26 cellular contexts compared by ENCODE assay signal in the genomic region with DNA sequence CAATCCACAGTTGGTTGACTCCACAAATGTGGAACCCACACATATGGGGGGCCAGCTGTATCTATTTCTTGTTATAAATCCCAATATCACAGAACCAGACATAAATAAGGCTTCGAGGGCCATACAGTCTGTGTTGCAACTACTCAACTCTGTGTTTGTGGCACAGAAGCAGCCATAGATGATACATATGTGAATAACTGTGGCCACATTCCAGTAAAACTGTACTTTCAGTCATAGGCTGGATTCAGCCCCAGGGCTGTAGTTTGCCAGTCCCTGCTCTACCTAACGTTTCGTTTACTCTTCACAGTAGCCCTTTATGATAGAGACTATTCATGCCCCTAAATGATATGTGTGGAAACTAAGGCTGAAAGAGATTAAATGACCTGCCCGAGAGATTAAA. TPM values are rescaled to one million over a fixed set of nuclear protein-coding genes. Genes with fewer than 3 reads are reported as not detected.
"Had no signal": no experiment of that assay in that cellular context is flagged by ENCODE, and none has a peak within 500 bp of the region (broad histone marks: within the 10 kb centered on the region; RNA-seq: fewer than 3 reads in every experiment).

No MANE protein-coding gene starts in this region.

- H3K4me1 Mint-ChIP-seq: activated B cell treated with CpG ODN at 0.5 μM for 24 hours had no signal

- H3K27ac Mint-ChIP-seq: activated B cell treated with CpG ODN at 0.5 μM for 24 hours; activated CD4-positive, alpha-beta T cell treated with anti-CD3 and anti-CD28 coated beads for 36 hours; activated naive CD4-positive, alpha-beta T cell treated with anti-CD3 and anti-CD28 coated beads for 36 hours; activated naive CD8-positive, alpha-beta T cell treated with anti-CD3 and anti-CD28 coated beads, Interleukin-2, amount 10 ng/mL, durations not matched to agents 7 days and 5 days; activated T-cell treated with anti-CD3 and anti-CD28 coated beads, Interleukin-2, amount 50 U/mL, for 72 hours; dendritic cell treated with granulocyte-macrophage colony-stimulating factor and Interleukin-4, amounts not matched to agents 40 ng/mL and 50 ng/mL, for 4 days; naive thymus-derived CD4-positive, alpha-beta T cell; progenitor cell of endocrine pancreas had no signal

- H3K27ac ChIP-seq: cardiac muscle cell, heart right ventricle, lower lobe of right lung, upper lobe of right lung had no signal

- H3K9me3 Mint-ChIP-seq: activated naive CD8-positive, alpha-beta T cell treated with anti-CD3 and anti-CD28 coated beads, Interleukin-2, amount 10 ng/mL, durations not matched to agents 7 days and 5 days; activated T-cell treated with anti-CD3 and anti-CD28 coated beads, Interleukin-2, amount 50 U/mL, for 72 hours had no signal

- H3K27me3 ChIP-seq: cardiac muscle cell, esophagus squamous epithelium, upper lobe of right lung had no signal

- FAIRE-seq: endometrium, kidney had no signal

- H3K9me3 ChIP-seq: esophagus squamous epithelium, upper lobe of right lung had no signal

- DNase-seq: activated B cell treated with CpG ODN at 0.5 μM for 24 hours; activated CD4-positive, alpha-beta T cell treated with anti-CD3 and anti-CD28 coated beads for 36 hours; activated CD4-positive, alpha-beta T cell treated with anti-CD3 and anti-CD28 coated beads, Interleukin-2, amount 50 U/mL, for 48 hours; activated effector memory CD4-positive, alpha-beta T cell treated with Interleukin-2 at 50 U/mL for 16 hours; activated naive CD4-positive, alpha-beta T cell treated with anti-CD3 and anti-CD28 coated beads for 36 hours; activated naive CD8-positive, alpha-beta T cell treated with anti-CD3 and anti-CD28 coated beads, Interleukin-2, amount 10 ng/mL, durations not matched to agents 7 days and 5 days; activated T-cell treated with anti-CD3 and anti-CD28 coated beads, Interleukin-2, amount 50 U/mL, for 72 hours; amygdala; effector CD4-positive, alpha-beta T cell; esophagus squamous epithelium; heart right ventricle; lower lobe of right lung; naive thymus-derived CD4-positive, alpha-beta T cell; retina; stimulated activated CD4-positive, alpha-beta T cell treated with anti-CD3 and anti-CD28 coated beads, Interleukin-2, amount 100 ng/mL, for 48 hours; stimulated activated CD8-positive, alpha-beta memory T cell treated with anti-CD3 and anti-CD28 coated beads, Interleukin-4, amount 100 ng/mL, for 48 hours; stimulated activated naive CD4-positive, alpha-beta T cell treated with Interleukin-2 at 50 U/mL for 16 hours; upper lobe of right lung had no signal

- H3K4me3 Mint-ChIP-seq: activated B cell treated with CpG ODN at 0.5 μM for 24 hours; activated CD4-positive, alpha-beta T cell treated with anti-CD3 and anti-CD28 coated beads for 36 hours; activated naive CD4-positive, alpha-beta T cell treated with anti-CD3 and anti-CD28 coated beads for 36 hours; activated naive CD8-positive, alpha-beta T cell treated with anti-CD3 and anti-CD28 coated beads, Interleukin-2, amount 10 ng/mL, durations not matched to agents 7 days and 5 days; activated T-cell treated with anti-CD3 and anti-CD28 coated beads, Interleukin-2, amount 50 U/mL, for 72 hours; dendritic cell treated with granulocyte-macrophage colony-stimulating factor and Interleukin-4, amounts not matched to agents 40 ng/mL and 50 ng/mL, for 4 days; naive thymus-derived CD4-positive, alpha-beta T cell had no signal

- ATAC-seq: activated CD4-positive, alpha-beta T cell treated with anti-CD3 and anti-CD28 coated beads for 36 hours; activated T-cell treated with anti-CD3 and anti-CD28 coated beads, Interleukin-2, amount 50 U/mL, for 72 hours; heart right ventricle; left lobe of liver; lower lobe of right lung; naive thymus-derived CD4-positive, alpha-beta T cell; upper lobe of right lung had no signal

- H3K4me1 ChIP-seq: lower lobe of right lung, upper lobe of right lung had no signal

- H3K4me3 ChIP-seq: cardiac muscle cell, esophagus squamous epithelium, heart right ventricle, lower lobe of right lung, upper lobe of right lung had no signal

- H3K36me3 Mint-ChIP-seq: activated naive CD8-positive, alpha-beta T cell treated with anti-CD3 and anti-CD28 coated beads, Interleukin-2, amount 10 ng/mL, durations not matched to agents 7 days and 5 days; naive thymus-derived CD4-positive, alpha-beta T cell had no signal

- H3K36me3 ChIP-seq: cardiac muscle cell, esophagus squamous epithelium, heart right ventricle, lower lobe of right lung, upper lobe of right lung had no signal

RNA-seq across cellular contexts. Expression of gene FHAD1, which starts 48.7 kb away (rescaled TPM):
- total RNA-seq: activated B cell treated with CpG ODN at 0.5 μM for 24 hours; chondrocyte; left lobe of liver; T-helper 1 cell treated with Interleukin-12 subunit alpha and Interleukin-12 subunit beta and Interleukin-4 antibody, amounts not matched to agents 30 ng/mL and 1 ng/mL, for 36 hours had no signal
- polyA plus RNA-seq: naive thymus-derived CD4-positive, alpha-beta T cell had no signal
